8 cellular contexts compared by ENCODE assay signal in genomic region chr15:92655178-92655995, GRCh38.
DNase-seq lines count a peak whose midpoint lies in the region; FAIRE-seq and TF ChIP-seq lines count a peak whose summit lies in the region.

FAM174B (minus strand) TSS chr15:92655775.

- H2AFZ ChIP-seq in neuron (ENCODE audit: low read depth, low read length): peak within 1 kb of the TSS; percentile 89

- peaks cover 2% of the 10 kb centered on the region for H3K4me1 ChIP-seq in neuron (ENCODE audit: insufficient read depth, low read length)

- peaks cover 10% of the 10 kb centered on the region for H3K27me3 ChIP-seq in neuron (ENCODE audit: insufficient read depth, low read length)

- peak; percentile 27 for DNase-seq in CD1c-positive myeloid dendritic cell (ENCODE audit: extremely low spot score)
- peak; percentile 28 for DNase-seq in GM19238 (ENCODE audit: insufficient read length, low spot score)
- peak; percentile 46 for DNase-seq in KBM-7
- DNase-seq in activated CD8-positive, alpha-beta memory T cell treated with anti-CD3 and anti-CD28 coated beads, Interleukin-2, amount 50 U/mL, for 4 hours: peak; percentile 34
- DNase-seq in foreskin fibroblast: peak in 1 of 2 donors; percentile 2
- DNase-seq in urothelium cell line (ENCODE audit: low spot score): no peak
- DNase-seq in dedifferentiated amniotic fluid mesenchymal stem cell (ENCODE audit: extremely low spot score): no peak

- no peak for TF ChIP-seq CTCF in foreskin fibroblast (IDR thresholded peaks at IDR 0.05; ENCODE audit: low read depth, low read length)

- H3K9me3 ChIP-seq in neuron (ENCODE audit: low read length): peaks cover 5% of the 10 kb centered on the region

- in situ Hi-C loops in KBM-7 (cut with MboI; ENCODE audit: low pct_unique_long_range_greater_than_20kb, low sequenced_read_pairs): no loop called here

- H3K36me3 ChIP-seq in neuron (ENCODE audit: insufficient read depth, low read length): no peaks in the 10 kb centered on the region

- peak within 1 kb of the TSS; percentile 47 to 50 for H3K4me3 ChIP-seq in foreskin fibroblast (ENCODE audit: low read depth in 1 of 2, low read length in 2 of 2)
- H3K4me3 ChIP-seq in neuron (ENCODE audit: low read length): peak within 1 kb of the TSS; percentile 57

- FAIRE-seq in urothelium cell line (lab: Jason Lieb, UNC): peak; percentile 55

Comparison
In these comparisons a context has a peak if more than half of its experiments do, and no peak if none do; other contexts are left out.
1. DNase-seq: peak in CD1c-positive myeloid dendritic cell (single experiment), GM19238 (single experiment), KBM-7 (single experiment) and activated CD8-positive, alpha-beta memory T cell treated with anti-CD3 and anti-CD28 coated beads, Interleukin-2, amount 50 U/mL, for 4 hours (single experiment); none in urothelium cell line (single experiment) and dedifferentiated amniotic fluid mesenchymal stem cell (single experiment).